Comparison of ENCODE assay signal across 1 cellular context in genomic region chr21:38269567-38269917, GRCh38.
TF ChIP-seq lines count a peak whose summit lies in the region.

No MANE protein-coding gene starts in this region.

TF ChIP-seq in GM12878, 131 proteins besides CTCF, POLR2A, EP300 and RAD21 (continued from another document):
- TF ChIP-seq BRCA1 (IDR thresholded peaks at IDR 0.05; ENCODE audit: low read depth, low read length), result no peak
- TF ChIP-seq ZNF384 (IDR thresholded peaks at IDR 0.05; ENCODE audit: borderline replicate concordance, low read depth, low read length), result no peak
- TF ChIP-seq SIN3A (IDR thresholded peaks at IDR 0.05; ENCODE audit: low read depth, low read length), result no peak
- TF ChIP-seq SREBF2 (IDR thresholded peaks at IDR 0.05; ENCODE audit: low read length), result no peak
- TF ChIP-seq SUPT20H (IDR thresholded peaks at IDR 0.05; ENCODE audit: borderline replicate concordance, control insufficient read depth, low read depth, low read length), result no peak
- TF ChIP-seq CBFB (IDR thresholded peaks at IDR 0.05; ENCODE audit: low read depth), result no peak
